17 cellular contexts compared by ENCODE assay signal in genomic region chr6:41477572-41477971, GRCh38.
DNase-seq lines count a peak whose midpoint lies in the region; ATAC-seq and TF ChIP-seq lines count a peak whose summit lies in the region.
"Had no signal": no experiment of that assay in that cellular context is flagged by ENCODE, and none has a peak within 500 bp of the region (broad histone marks: within the 10 kb centered on the region; RNA-seq: fewer than 3 reads in every experiment).

No MANE protein-coding gene starts in this region.

- H2BK15ac ChIP-seq in mesendoderm (replicated peaks; ENCODE audit: low read depth), result no peak overlapping the region

- H3K36me3 ChIP-seq in GM23338 (ENCODE audit: insufficient read depth) (no peaks in the 10 kb centered on the region), mesendoderm (ENCODE audit: control insufficient read depth, insufficient read depth, low read length) (no peaks in the 10 kb centered on the region), Peyer's patch (no peaks in the 10 kb centered on the region)
- H3K36me3 ChIP-seq: MG63 had no signal

- H4K5ac ChIP-seq in mesendoderm (ENCODE audit: low read length), result no peak overlapping the region

- no peaks in the 10 kb centered on the region for H3K9me3 Mint-ChIP-seq in GM23338

- no peak overlapping the region for H2BK5ac ChIP-seq in mesendoderm (ENCODE audit: low read length)

- peaks cover 13% of the 10 kb centered on the region for H3K4me1 Mint-ChIP-seq in GM23338

- H3K79me2 ChIP-seq in GM23338 (replicated peaks; ENCODE audit: insufficient read depth) (no peaks in the 10 kb centered on the region), mesendoderm (ENCODE audit: control insufficient read depth, insufficient read depth, low read length) (no peaks in the 10 kb centered on the region)

- no peak overlapping the region for H4K8ac ChIP-seq in mesendoderm (ENCODE audit: low read depth, low read length)

- H3K27ac Mint-ChIP-seq in GM23338, result no peak overlapping the region

- H2AFZ ChIP-seq in GM23338, result no peak overlapping the region

- H3K27me3 Mint-ChIP-seq in GM23338 (ENCODE audit: insufficient read depth, low read depth, poor library complexity), result peaks cover 18% of the 10 kb centered on the region

- H3K4me2 ChIP-seq in GM23338, result no peak overlapping the region
- no peak overlapping the region for H3K4me2 ChIP-seq in mesendoderm (ENCODE audit: low read length)

- H2AK5ac ChIP-seq in mesendoderm (ENCODE audit: low read length), result no peak overlapping the region

- no peak overlapping the region for H3K4me3 Mint-ChIP-seq in GM23338

- ATAC-seq in GM23338, result peak; percentile 88

- no peaks in the 10 kb centered on the region for H3K9me2 ChIP-seq in GM23338 (ENCODE audit: insufficient read depth)

- H3K9ac ChIP-seq in mesendoderm (ENCODE audit: low read length), result no peak overlapping the region

- H3K56ac ChIP-seq in mesendoderm (ENCODE audit: low read length), result no peak overlapping the region

- peak; percentile 32 for DNase-seq in NCI-H1105 treated with DMSO at 0.1 percent for 48 hours (lab: John Stamatoyannopoulos, UW)
- DNase-seq in NCI-H1105 (lab: John Stamatoyannopoulos, UW), result no peak
- peak; percentile 55 for DNase-seq in GM23338 (ENCODE audit: low spot score)
- peak; percentile 35 for DNase-seq in amniotic epithelial cell (ENCODE audit: low read depth)
- peak; percentile 59 for DNase-seq in mesendoderm
- DNase-seq in HEK293T (ENCODE audit: extremely low spot score), result no peak
- DNase-seq in erythroblast (lab: John Stamatoyannopoulos, UW), result no peak
- DNase-seq in Peyer's patch, result no peak
- DNase-seq: 8988T, C1 segment of cervical spinal cord, DMS153, MG63, NCI-H1417, NCI-H2029 treated with DMSO at 0.1 percent for 48 hours, NCI-H2227 treated with DMSO at 0.1 percent for 48 hours, NCI-H526, SHP77 treated with DMSO at 0.1 percent for 48 hours had no signal

- H3K4me1 ChIP-seq in GM23338 (ENCODE audit: insufficient read depth) (peaks cover 7% of the 10 kb centered on the region), mesendoderm (ENCODE audit: control insufficient read depth, low read depth, low read length) (peaks cover 6% of the 10 kb centered on the region), Peyer's patch (no peaks in the 10 kb centered on the region)

- H3K18ac ChIP-seq in mesendoderm (ENCODE audit: low read length), result no peak overlapping the region

- H3F3A ChIP-seq in GM23338 (replicated peaks; ENCODE audit: low read depth), result no peaks in the 10 kb centered on the region; the same call in none of the 2 replicates

- peak; percentile 50 to 59 for TF ChIP-seq CTCF in GM23338 (conservative IDR thresholded peaks at IDR 0.05; ENCODE audit: low read depth in 2 of 2)
- TF ChIP-seq CTCF in Peyer's patch (IDR thresholded peaks at IDR 0.05), result no peak

- H3K27ac ChIP-seq in GM23338 (ENCODE audit: low read depth) (no peak overlapping the region), mesendoderm (ENCODE audit: low read depth, low read length) (no peak overlapping the region), Peyer's patch (no peak overlapping the region)

- no peak overlapping the region for H3K4ac ChIP-seq in mesendoderm (ENCODE audit: low read depth, low read length)

- no peaks in the 10 kb centered on the region for H3K36me3 Mint-ChIP-seq in GM23338 (ENCODE audit: low read depth)

- POLR2A ChIA-PET in HEK293T (lab: Yijun Ruan, JAX), result no interaction called here

- WGBS in mesendoderm (ENCODE audit: extremely low coverage, insufficient coverage, low lambda C conversion rate), result no CpG with 5 or more reads among the region's 3 CpGs

- H2BK120ac ChIP-seq in mesendoderm (ENCODE audit: low read depth, low read length), result no peak overlapping the region

- peaks cover 50% of the 10 kb centered on the region for H3K27me3 ChIP-seq in GM23338 (ENCODE audit: insufficient read depth)
- H3K27me3 ChIP-seq in mesendoderm (ENCODE audit: insufficient read depth, low read length, poor library complexity), result peaks cover 2% of the 10 kb centered on the region
- H3K27me3 ChIP-seq in Peyer's patch, result no peaks in the 10 kb centered on the region
- H3K27me3 ChIP-seq: MG63 had no signal

- peaks cover 5% of the 10 kb centered on the region for H4K20me1 ChIP-seq in GM23338 (replicated peaks; ENCODE audit: insufficient read depth)

- no peak for TF ChIP-seq POLR2A in erythroblast (IDR thresholded peaks at IDR 0.05; ENCODE audit: low read length)
- TF ChIP-seq POLR2A in Peyer's patch (IDR thresholded peaks at IDR 0.05), result no peak

- no peaks in the 10 kb centered on the region for H3K9me3 ChIP-seq in Peyer's patch
- H3K9me3 ChIP-seq: MG63 had no signal

- no peak overlapping the region for H3K4me3 ChIP-seq in GM23338
- no peak overlapping the region for H3K4me3 ChIP-seq in mesendoderm (ENCODE audit: low read length)
- no peak overlapping the region for H3K4me3 ChIP-seq in Peyer's patch
- H3K4me3 ChIP-seq: MG63 had no signal

- CTCF ChIA-PET in HEK293T (lab: Yijun Ruan, JAX), result interaction anchor here (0.7 kb wide), 1 partner anchor 8 kb away, joined by 3 read pairs; no protein-coding TSS in a partner anchor

- H3K79me1 ChIP-seq in mesendoderm (ENCODE audit: low read length), result no peaks in the 10 kb centered on the region

- H3K23ac ChIP-seq in mesendoderm (ENCODE audit: low read length), result no peak overlapping the region

TF ChIP-seq in GM23338, 12 proteins besides CTCF, POLR2A, EP300 and RAD21 (continues in another document):
- TF ChIP-seq ETS1 (IDR thresholded peaks at IDR 0.05) (no peak), REST (IDR thresholded peaks at IDR 0.05; ENCODE audit: unreplicated experiment) (no peak)

TF ChIP-seq in HEK293T, 16 proteins besides CTCF, POLR2A, EP300 and RAD21:
- TF ChIP-seq FOXK2 (IDR thresholded peaks at IDR 0.05), result no peak
- no peak for TF ChIP-seq SP1 (IDR thresholded peaks at IDR 0.05)
- no peak for TF ChIP-seq SUZ12 (IDR thresholded peaks at IDR 0.05)
- TF ChIP-seq BHLHE40 (IDR thresholded peaks at IDR 0.05; ENCODE audit: borderline replicate concordance), result no peak
- no peak for TF ChIP-seq LEF1 (IDR thresholded peaks at IDR 0.05; ENCODE audit: borderline replicate concordance)
- no peak for TF ChIP-seq FOXM1 (IDR thresholded peaks at IDR 0.05; ENCODE audit: borderline replicate concordance)
TF ChIP-seq in HEK293T: peak in this region for 0.

Comparison
In these comparisons a context has a peak if more than half of its experiments do, and no peak if none do; other contexts are left out.
1. DNase-seq: peak in NCI-H1105 treated with DMSO at 0.1 percent for 48 hours (single experiment), GM23338 (single experiment), amniotic epithelial cell (single experiment) and mesendoderm (single experiment); none in NCI-H1105 (single experiment), HEK293T (single experiment), erythroblast (0 of 2) and Peyer's patch (0 of 3).
2. CTCF ChIP-seq: peak in GM23338 (2 of 2); none in Peyer's patch (0 of 6).